In the genomic region with DNA sequence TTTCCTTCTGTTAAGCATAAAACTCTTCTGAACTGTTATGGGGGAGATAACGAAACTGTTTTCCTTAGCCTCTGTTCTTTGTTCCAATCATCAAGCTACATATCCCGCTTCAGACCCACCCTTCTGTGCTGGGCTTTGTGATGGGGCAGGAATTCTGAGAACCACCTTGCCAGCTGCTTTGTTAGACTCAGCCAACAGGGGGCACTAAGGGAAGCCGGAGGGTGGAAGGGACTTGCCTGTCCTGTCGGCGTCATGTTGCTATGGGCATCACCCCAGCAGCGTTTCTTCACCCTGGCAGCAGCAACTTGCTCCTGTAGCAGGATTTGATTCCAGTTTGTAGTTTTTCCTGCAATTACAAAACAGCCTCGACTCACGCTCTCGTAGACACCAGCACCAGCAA, we compare ENCODE assay signal across 8 cellular contexts.
DNase-seq lines count a peak whose midpoint lies in the region; ATAC-seq and TF ChIP-seq lines count a peak whose summit lies in the region.

No MANE protein-coding gene starts in this region.

- peaks cover 18% of the 10 kb centered on the region for H3K4me1 Mint-ChIP-seq in WTC11

- POLR2A ChIA-PET in WTC11 (lab: Charles Lee), result interaction anchor here (1.6 kb wide), 1 partner anchor 133 kb away, joined by 6 read pairs; no protein-coding TSS in a partner anchor

- no peaks in the 10 kb centered on the region for H3K9me3 Mint-ChIP-seq in WTC11

- peak; percentile 73 for ATAC-seq in GM19023 (IDR thresholded peaks at IDR 0.05; ENCODE audit: unreplicated experiment)
- peak; percentile 100 for ATAC-seq in WTC11

- H3K27ac Mint-ChIP-seq in WTC11, result no peak overlapping the region

- H3K27me3 Mint-ChIP-seq in WTC11 (ENCODE audit: low read depth), result peaks cover 17% of the 10 kb centered on the region

- CTCF ChIA-PET in WTC11 (lab: Charles Lee), result interaction anchor here (0.6 to 2.8 kb wide), 35 partner anchors 10 to 253 kb away, joined by 3 to 34 read pairs (median 4); partner anchors contain the start of gene CAAP1

- peak; percentile 55 for TF ChIP-seq CTCF in WTC11 (IDR thresholded peaks at IDR 0.05)

- H3K36me3 Mint-ChIP-seq in WTC11, result no peaks in the 10 kb centered on the region

- H3K4me3 Mint-ChIP-seq in WTC11, result peak overlapping the region; percentile 22

- DNase-seq in COLO829 (ENCODE audit: low spot score) (peak; percentile 22), HUDEP-2 (lab: John Stamatoyannopoulos, UW; ENCODE audit: unreplicated experiment in 76 of 76) (peak in 42 of 76 experiments; percentile 1 to 55 (median 22)), WTC11 (ENCODE audit: low spot score) (peak; percentile 90), iPS-NIHi11 (ENCODE audit: low spot score) (peak; percentile 79), DMS114 treated with DMSO at 0.1 percent for 48 hours (lab: John Stamatoyannopoulos, UW; ENCODE audit: unreplicated experiment) (no peak), 8988T (no peak)
- DNase-seq in stimulated activated naive CD4-positive, alpha-beta T cell treated with Interleukin-2 at 50 U/mL for 16 hours (lab: John Stamatoyannopoulos, UW), result no peak

TF ChIP-seq in WTC11, 78 proteins besides CTCF, POLR2A, EP300 and RAD21:
- no peak for TF ChIP-seq NFATC4 (CRISPR knock-in tag; IDR thresholded peaks at IDR 0.05)
- TF ChIP-seq ZBTB21 (CRISPR knock-in tag; IDR thresholded peaks at IDR 0.05; ENCODE audit: borderline replicate concordance), result no peak
- no peak for TF ChIP-seq ZBTB43 (CRISPR knock-in tag; IDR thresholded peaks at IDR 0.05)
- peak; percentile 72; the same call in 1 of the 2 replicates for TF ChIP-seq ZNF121 (CRISPR knock-in tag; IDR thresholded peaks at IDR 0.05)
- no peak for TF ChIP-seq ATF6 (CRISPR knock-in tag; IDR thresholded peaks at IDR 0.05)
- no peak for TF ChIP-seq NR1H2 (CRISPR knock-in tag; IDR thresholded peaks at IDR 0.05)
- TF ChIP-seq CREB1 (CRISPR knock-in tag; IDR thresholded peaks at IDR 0.05), result no peak
- TF ChIP-seq USF1 (CRISPR knock-in tag; IDR thresholded peaks at IDR 0.05), result no peak
- 0 out of 2 replicates have a peak, but pooled peaks have one; percentile 18 for TF ChIP-seq SP1 (CRISPR knock-in tag; conservative IDR thresholded peaks at IDR 0.05)
- no peak for TF ChIP-seq FOXJ3 (CRISPR knock-in tag; IDR thresholded peaks at IDR 0.05; ENCODE audit: borderline replicate concordance)
- no peak for TF ChIP-seq PRRX2 (CRISPR knock-in tag; IDR thresholded peaks at IDR 0.05)
- TF ChIP-seq STAT6 (CRISPR knock-in tag; conservative IDR thresholded peaks at IDR 0.05; ENCODE audit: low read depth), result no peak
- TF ChIP-seq TP53 (CRISPR knock-in tag; IDR thresholded peaks at IDR 0.05), result no peak

Comparison
In these comparisons a context has a peak if more than half of its experiments do, and no peak if none do; other contexts are left out.
1. DNase-seq: peak in COLO829 (single experiment), HUDEP-2 (42 of 76), WTC11 (single experiment) and iPS-NIHi11 (single experiment); none in DMS114 treated with DMSO at 0.1 percent for 48 hours (single experiment), 8988T (single experiment) and stimulated activated naive CD4-positive, alpha-beta T cell treated with Interleukin-2 at 50 U/mL for 16 hours (single experiment).